5 cellular contexts compared by ENCODE assay signal in the genomic region with DNA sequence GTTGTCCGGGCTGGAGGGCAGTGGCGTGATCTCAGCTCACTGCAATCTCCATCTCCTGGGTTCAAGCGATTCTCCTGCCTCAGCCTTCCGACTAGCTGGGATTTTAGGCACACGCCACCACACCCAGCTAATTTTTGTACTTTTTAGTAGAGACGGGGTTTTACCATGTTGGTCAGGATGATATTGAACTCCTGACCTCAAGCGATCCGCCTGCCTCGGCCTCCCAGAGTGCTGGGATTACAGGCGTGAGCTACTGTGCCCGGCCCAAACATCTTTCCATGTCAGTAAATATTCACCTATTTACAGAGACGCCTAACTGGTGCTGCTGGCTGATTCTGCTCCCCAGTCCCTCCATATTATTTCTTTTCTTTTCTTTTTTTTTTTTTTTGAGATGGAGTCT. TPM values are rescaled to one million over a fixed set of nuclear protein-coding genes. Genes with fewer than 3 reads are reported as not detected.
"Had no signal": no experiment of that assay in that cellular context is flagged by ENCODE, and none has a peak within 500 bp of the region (broad histone marks: within the 10 kb centered on the region; RNA-seq: fewer than 3 reads in every experiment).

No MANE protein-coding gene starts in this region.

RNA-seq across cellular contexts. Expression of a gene that starts 6.7 kb away (rescaled TPM):
- total RNA-seq: activated B cell treated with CpG ODN at 0.5 μM for 24 hours; activated CD4-positive, alpha-beta T cell treated with anti-CD3 and anti-CD28 coated beads, Interleukin-2, amount 10 ng/mL, durations not matched to agents 24 days and 14 days; activated CD8-positive, alpha-beta memory T cell treated with anti-CD3 and anti-CD28 coated beads, Interleukin-2, amount 10 ng/mL, durations not matched to agents 7 days and 5 days; activated CD8-positive, alpha-beta T cell treated with anti-CD3 and anti-CD28 coated beads, Interleukin-2, amount 10 ng/mL, durations not matched to agents 7 days and 5 days; activated T-helper 2 cell treated with anti-CD3 and anti-CD28 coated beads, Interferon-gamma antibody, Interleukin-2, Interleukin-4, amounts not matched to agents 10 μg/mL and 5 μg/mL and 100 μg/mL, durations not matched to agents 14 hours and 24 hours and 36 hours had no signal
